ENCODE assay signal across 12 cellular contexts in genomic region chr9:121567142-121568100, GRCh38.
DNase-seq lines count a peak whose midpoint lies in the region; ATAC-seq and TF ChIP-seq lines count a peak whose summit lies in the region.
"Had no signal": no experiment of that assay in that cellular context is flagged by ENCODE, and none has a peak within 500 bp of the region (broad histone marks: within the 10 kb centered on the region; RNA-seq: fewer than 3 reads in every experiment).

No MANE protein-coding gene starts in this region.

- H2AK5ac ChIP-seq in mesenchymal stem cell (ENCODE audit: low read length, severe bottlenecking) = peak overlapping the region; percentile 24

- H3K4me3 Mint-ChIP-seq in CD14-positive monocyte = no peak overlapping the region

- no peak overlapping the region for H2BK12ac ChIP-seq in mesenchymal stem cell (ENCODE audit: low read length in 2 of 2)

- H2BK5ac ChIP-seq in mesenchymal stem cell (ENCODE audit: low read depth, low read length, poor library complexity, severe bottlenecking) = no peak overlapping the region

- TF ChIP-seq CTCF in dorsolateral prefrontal cortex (IDR thresholded peaks at IDR 0.05 in 54 of 56, conservative IDR thresholded peaks at IDR 0.05 in 2 of 56; ENCODE audit: low read depth in 1 of 56, partially characterized antibody in 56 of 56) = peak in 1 of 56 donors; percentile 11
- no peak for TF ChIP-seq CTCF in CD14-positive monocyte (IDR thresholded peaks at IDR 0.05)

- H3K27me3 Mint-ChIP-seq in CD14-positive monocyte (ENCODE audit: low read depth in 3 of 3) = peaks cover 7 to 21% (median 13%) of the 10 kb centered on the region in 3 donors

- peak overlapping the region; percentile 49 for H2AFZ ChIP-seq in mesenchymal stem cell (ENCODE audit: low read depth, low read length)

- no peaks in the 10 kb centered on the region for H3K79me1 ChIP-seq in mesenchymal stem cell (replicated peaks; ENCODE audit: low read length, poor library complexity, severe bottlenecking)

- H3K27ac ChIP-seq in dorsolateral prefrontal cortex (peak overlapping the region in 56 of 59 donors; percentile 6 to 87 (median 74)), mesenchymal stem cell (ENCODE audit: low read length, poor library complexity, severe bottlenecking) (no peak overlapping the region), substantia nigra (ENCODE audit: low read depth, low read length, poor library complexity, severe bottlenecking) (peak overlapping the region; percentile 7)

- peak overlapping the region; percentile 69 for H3K9ac ChIP-seq in mesenchymal stem cell (ENCODE audit: low read length)

- H3K27me3 ChIP-seq in dorsolateral prefrontal cortex = no peaks in the 10 kb centered on the region
- H3K27me3 ChIP-seq in mesenchymal stem cell (ENCODE audit: control insufficient read depth in 1 of 2, insufficient read depth in 1 of 2, low read length in 2 of 2) = peaks cover 11 to 27% of the 10 kb centered on the region in 2 experiments

- H3K4me1 ChIP-seq in mesenchymal stem cell (ENCODE audit: control insufficient read depth, insufficient read depth, low read depth, low read length) = peaks cover 24% of the 10 kb centered on the region

- peak overlapping the region in 1 of 2 experiments; percentile 73 for H3K18ac ChIP-seq in mesenchymal stem cell (ENCODE audit: low read depth in 1 of 2, low read length in 2 of 2)

- H3K14ac ChIP-seq in mesenchymal stem cell (ENCODE audit: low read length in 2 of 2) = peak overlapping the region in 1 of 2 experiments; percentile 82

- no peaks in the 10 kb centered on the region for H3K36me3 Mint-ChIP-seq in CD14-positive monocyte

- H3K4me2 ChIP-seq in mesenchymal stem cell (ENCODE audit: low read length, poor library complexity, severe bottlenecking) = no peak overlapping the region

- H2BK120ac ChIP-seq in mesenchymal stem cell (ENCODE audit: low read depth, low read length) = no peak overlapping the region

- ATAC-seq in GM18870 (IDR thresholded peaks at IDR 0.05; ENCODE audit: unreplicated experiment) = no peak

- peak overlapping the region in 1 of 7 donors; percentile 30 for H3K27ac Mint-ChIP-seq in CD14-positive monocyte

- H3K23ac ChIP-seq in mesenchymal stem cell (ENCODE audit: low read length in 2 of 2) = peak overlapping the region in 1 of 2 experiments; percentile 14

- H4K91ac ChIP-seq in mesenchymal stem cell (ENCODE audit: low read length) = no peak overlapping the region

- 56% methylated on average over 25 of the region's 25 CpGs for WGBS in mesenchymal stem cell

- H3K9me3 Mint-ChIP-seq in CD14-positive monocyte = peaks cover 0 to 3% (median 0%) of the 10 kb centered on the region in 7 donors

- H3K4ac ChIP-seq in mesenchymal stem cell (ENCODE audit: low read depth in 1 of 2, low read length in 2 of 2) = no peak overlapping the region

- DNase-seq in NCI-H2227 (lab: John Stamatoyannopoulos, UW; ENCODE audit: unreplicated experiment) (peak; percentile 33), dorsolateral prefrontal cortex (peak in 1 of 10 donors; percentile 38), mesenchymal stem cell (no peak), substantia nigra (lab: John Stamatoyannopoulos, UW) (peak in 4 of 49 donors; percentile 15 to 64 (median 32)), CD14-positive monocyte (ENCODE audit: low spot score) (no peak), NCI-H1105 (lab: John Stamatoyannopoulos, UW) (no peak), GF-D8 (lab: John Stamatoyannopoulos, UW) (no peak)
- DNase-seq: activated CD4-positive, CD25-positive, alpha-beta regulatory T cell; DND-41; NCI-H146; stimulated activated CD4-positive, alpha-beta T cell treated with anti-CD3 and anti-CD28 coated beads, Interleukin-4, amount 100 ng/mL, for 24 hours had no signal

- H2BK15ac ChIP-seq in mesenchymal stem cell (ENCODE audit: low read depth, poor library complexity, severe bottlenecking) = no peak overlapping the region

- H4K8ac ChIP-seq in mesenchymal stem cell (ENCODE audit: low read length) = no peak overlapping the region

- no peaks in the 10 kb centered on the region for H3K9me3 ChIP-seq in mesenchymal stem cell (ENCODE audit: control insufficient read depth, low read length)

- peak overlapping the region in 54 of 59 donors; percentile 3 to 64 (median 41) for H3K4me3 ChIP-seq in dorsolateral prefrontal cortex
- H3K4me3 ChIP-seq in mesenchymal stem cell (ENCODE audit: insufficient read depth in 1 of 2, low read depth in 1 of 2, low read length in 2 of 2) = peak overlapping the region in 1 of 2 experiments; percentile 59

- no peaks in the 10 kb centered on the region for H3K36me3 ChIP-seq in mesenchymal stem cell (ENCODE audit: control insufficient read depth in 1 of 2, insufficient read depth in 2 of 2, low read depth in 1 of 2, low read length in 2 of 2)

- intact Hi-C loops in dorsolateral prefrontal cortex (cut with DNase I) = loop anchor here in 1 of 2 donors (10.0 kb wide), 1 partner anchor 47 kb away; no protein-coding TSS in a partner anchor
- intact Hi-C loops in CD14-positive monocyte (cut with micrococcal nuclease) = no loop called here

- peaks cover 8% of the 10 kb centered on the region for H3K4me1 Mint-ChIP-seq in CD14-positive monocyte
